In the genomic region with DNA sequence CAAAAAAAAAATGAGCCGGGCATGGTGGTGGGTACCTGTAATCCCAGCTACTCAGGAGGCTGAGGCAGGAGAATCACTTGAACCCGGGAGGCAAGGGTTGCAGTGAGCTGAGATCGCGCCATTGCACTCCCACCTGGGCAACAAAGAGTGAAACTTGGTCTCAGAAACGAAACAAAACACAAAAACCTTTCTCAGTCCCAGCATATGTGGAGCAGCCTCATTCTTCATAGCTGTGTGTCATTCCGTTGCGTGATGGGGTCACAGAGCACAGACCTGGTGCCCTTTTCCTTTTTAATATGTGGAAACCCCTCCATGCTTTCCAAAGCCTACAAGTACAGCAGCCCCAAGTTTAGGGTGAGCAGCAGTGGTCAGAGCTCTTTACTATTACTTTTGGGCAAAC, we compare ENCODE assay signal across 10 cellular contexts. TPM values are rescaled to one million over a fixed set of nuclear protein-coding genes. Genes with fewer than 3 reads are reported as not detected.
DNase-seq lines count a peak whose midpoint lies in the region; ATAC-seq and TF ChIP-seq lines count a peak whose summit lies in the region.
"Had no signal": no experiment of that assay in that cellular context is flagged by ENCODE, and none has a peak within 500 bp of the region (broad histone marks: within the 10 kb centered on the region; RNA-seq: fewer than 3 reads in every experiment).

No MANE protein-coding gene starts in this region.

- TF ChIP-seq CTCF in coronary artery (IDR thresholded peaks at IDR 0.05): no peak
- TF ChIP-seq CTCF in lower lobe of right lung (IDR thresholded peaks at IDR 0.05): no peak

- no peak for DNase-seq in activated CD4-positive, CD25-positive, alpha-beta regulatory T cell (lab: John Stamatoyannopoulos, UW)
- DNase-seq in coronary artery (ENCODE audit: low spot score) (no peak), lower lobe of right lung (no peak), NCI-H1436 treated with DMSO at 0.1 percent for 48 hours (lab: John Stamatoyannopoulos, UW) (no peak), NCI-H2029 treated with DMSO at 0.1 percent for 48 hours (lab: John Stamatoyannopoulos, UW) (no peak), COLO829 (ENCODE audit: low spot score) (no peak)
- DNase-seq: NCI-H1105 treated with DMSO at 0.1 percent for 48 hours; stimulated activated CD8-positive, alpha-beta memory T cell treated with anti-CD3 and anti-CD28 coated beads, Interleukin-4, amount 100 ng/mL, for 48 hours had no signal

- peaks cover 9% of the 10 kb centered on the region for H3K4me1 ChIP-seq in lower lobe of right lung
- H3K4me1 ChIP-seq in thymus (ENCODE audit: control insufficient read depth, insufficient read depth, low read length): no peaks in the 10 kb centered on the region

- peak overlapping the region; percentile 69 for H3K4me3 ChIP-seq in coronary artery
- peak overlapping the region; percentile 44 for H3K4me3 ChIP-seq in lower lobe of right lung
- H3K4me3 ChIP-seq in thymus (ENCODE audit: low read length): no peak overlapping the region

- no peaks in the 10 kb centered on the region for H3K27me3 ChIP-seq in lower lobe of right lung (ENCODE audit: low read depth)
- H3K27me3 ChIP-seq in thymus (ENCODE audit: control insufficient read depth, insufficient read depth): no peaks in the 10 kb centered on the region

- H3K36me3 ChIP-seq in lower lobe of right lung (peaks cover 59% of the 10 kb centered on the region), thymus (ENCODE audit: control insufficient read depth, insufficient read depth) (peaks cover 57% of the 10 kb centered on the region)

- H3K27ac ChIP-seq in coronary artery: peak overlapping the region; percentile 85 to 98
- peak overlapping the region; percentile 83 for H3K27ac ChIP-seq in lower lobe of right lung
- H3K27ac ChIP-seq in thymus (ENCODE audit: low read depth): peak overlapping the region; percentile 78

- H3K9me3 ChIP-seq in lower lobe of right lung (no peaks in the 10 kb centered on the region), thymus (ENCODE audit: control insufficient read depth) (no peaks in the 10 kb centered on the region)

- WGBS in thymus: 87% methylated on average over 7 of the region's 7 CpGs

- intact Hi-C loops in lower lobe of right lung (cut with DNase I): no loop called here

- ATAC-seq in activated CD4-positive, CD25-positive, alpha-beta regulatory T cell treated with anti-CD3 and anti-CD28 coated beads, Interleukin-2, amount 50 U/mL, for 24 hours: peak; percentile 32 to 48
- peak; percentile 7 to 16 for ATAC-seq in lower lobe of right lung

RNA-seq across cellular contexts. Expression of a gene that starts 13.7 kb away (rescaled TPM):
- total RNA-seq in lower lobe of right lung: 31.5 TPM
- polyA plus RNA-seq in thymus: 16.0 TPM

RNA-seq across cellular contexts. Expression of a gene that starts 19.1 kb away (rescaled TPM):
- 1.3 TPM for total RNA-seq in lower lobe of right lung
- 3.1 TPM for polyA plus RNA-seq in thymus

RNA-seq across cellular contexts. Expression of a gene that starts 58.5 kb away (rescaled TPM):
- total RNA-seq in lower lobe of right lung: 13.4 TPM
- polyA plus RNA-seq in thymus: 12.1 TPM
